ENCODE assay signal across 24 cellular contexts in the genomic region with DNA sequence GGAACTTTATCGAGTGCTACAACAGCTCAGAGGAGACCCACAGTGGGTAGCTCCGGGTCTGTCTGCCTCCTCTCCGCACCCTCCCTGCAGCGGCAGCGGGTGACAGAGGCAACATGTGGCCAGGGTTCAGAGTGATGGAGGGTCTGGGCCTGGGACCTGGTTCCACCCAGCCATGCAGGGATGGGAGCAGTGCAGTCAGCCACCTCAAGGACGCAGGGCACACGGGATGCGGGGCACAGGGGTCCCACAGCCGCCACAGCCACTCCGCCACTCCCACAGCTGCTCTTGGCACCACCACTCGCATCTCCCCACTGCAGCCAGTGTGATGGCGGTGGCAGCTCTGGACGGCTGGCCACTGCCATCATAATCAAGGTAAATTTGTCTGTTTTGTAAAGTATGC.
A peak's percentile ranks its signal among the peaks of the same experiment; 100 is the strongest.
DNase-seq lines count a peak whose midpoint lies in the region; ATAC-seq, FAIRE-seq and TF ChIP-seq lines count a peak whose summit lies in the region.
"Had no signal": no experiment of that assay in that cellular context is flagged by ENCODE, and none has a peak within 500 bp of the region (broad histone marks: within the 10 kb centered on the region; RNA-seq: fewer than 3 reads in every experiment).

No MANE protein-coding gene starts in this region.

- no peak overlapping the region for H3K9ac ChIP-seq in kidney (ENCODE audit: low read length in 2 of 2)
- H3K9ac ChIP-seq: GM23248 had no signal

- H3K36me3 Mint-ChIP-seq in activated naive CD8-positive, alpha-beta T cell treated with anti-CD3 and anti-CD28 coated beads, Interleukin-2, amount 50 U/mL, for 24 hours (ENCODE audit: low read depth) = no peaks in the 10 kb centered on the region
- H3K36me3 Mint-ChIP-seq in activated naive CD8-positive, alpha-beta T cell treated with anti-CD3 and anti-CD28 coated beads for 36 hours = no peaks in the 10 kb centered on the region
- H3K36me3 Mint-ChIP-seq in activated CD4-positive, alpha-beta memory T cell treated with anti-CD3 and anti-CD28 coated beads, Interleukin-2, amount 10 ng/mL, durations not matched to agents 7 days and 5 days (ENCODE audit: low read depth) = no peaks in the 10 kb centered on the region
- H3K36me3 Mint-ChIP-seq: CD14-positive monocyte had no signal

- no peaks in the 10 kb centered on the region for H3K36me3 ChIP-seq in kidney (ENCODE audit: control insufficient read depth in 1 of 2, insufficient read depth in 2 of 2, low read length in 2 of 2)
- H3K36me3 ChIP-seq: SJCRH30 had no signal

- ATAC-seq in activated naive CD8-positive, alpha-beta T cell treated with anti-CD3 and anti-CD28 coated beads, Interleukin-2, amount 50 U/mL, for 24 hours = peak; percentile 33
- ATAC-seq in stimulated activated naive CD8-positive, alpha-beta T cell treated with anti-CD3 and anti-CD28 coated beads, Interleukin-15, Interleukin-2, amounts not matched to agents 100 U/mL and 50 U/mL, for 24 hours = peak; percentile 23

- POLR2A ChIA-PET in activated CD4-positive, alpha-beta memory T cell treated with anti-CD3 and anti-CD28 coated beads, Interleukin-2, amount 10 ng/mL, durations not matched to agents 7 days and 5 days (lab: Charles Lee) = no interaction called here

- H3K9me3 Mint-ChIP-seq in activated naive CD8-positive, alpha-beta T cell treated with anti-CD3 and anti-CD28 coated beads, Interleukin-2, amount 50 U/mL, for 24 hours = peaks cover 15% of the 10 kb centered on the region
- H3K9me3 Mint-ChIP-seq in activated naive CD8-positive, alpha-beta T cell treated with anti-CD3 and anti-CD28 coated beads for 36 hours = peaks cover 9% of the 10 kb centered on the region
- H3K9me3 Mint-ChIP-seq in activated CD4-positive, alpha-beta memory T cell treated with anti-CD3 and anti-CD28 coated beads, Interleukin-2, amount 10 ng/mL, durations not matched to agents 7 days and 5 days = peaks cover 6% of the 10 kb centered on the region

- H3K4me1 Mint-ChIP-seq in activated naive CD8-positive, alpha-beta T cell treated with anti-CD3 and anti-CD28 coated beads, Interleukin-2, amount 50 U/mL, for 24 hours = no peaks in the 10 kb centered on the region
- no peaks in the 10 kb centered on the region for H3K4me1 Mint-ChIP-seq in activated naive CD8-positive, alpha-beta T cell treated with anti-CD3 and anti-CD28 coated beads for 36 hours
- no peaks in the 10 kb centered on the region for H3K4me1 Mint-ChIP-seq in activated CD4-positive, alpha-beta memory T cell treated with anti-CD3 and anti-CD28 coated beads, Interleukin-2, amount 10 ng/mL, durations not matched to agents 7 days and 5 days
- H3K4me1 Mint-ChIP-seq: B cell, CD14-positive monocyte had no signal

- H3K9me3 ChIP-seq in kidney (ENCODE audit: control insufficient read depth in 1 of 2, low read length in 2 of 2) = no peaks in the 10 kb centered on the region
- H3K9me3 ChIP-seq: SJCRH30 had no signal

- H3K4me1 ChIP-seq in kidney (ENCODE audit: control insufficient read depth in 1 of 2, insufficient read depth in 1 of 2, low read depth in 1 of 2, low read length in 2 of 2) = no peaks in the 10 kb centered on the region
- H3K4me1 ChIP-seq: SJCRH30 had no signal

- no peaks in the 10 kb centered on the region for H3K27me3 Mint-ChIP-seq in activated naive CD8-positive, alpha-beta T cell treated with anti-CD3 and anti-CD28 coated beads, Interleukin-2, amount 50 U/mL, for 24 hours
- no peaks in the 10 kb centered on the region for H3K27me3 Mint-ChIP-seq in activated naive CD8-positive, alpha-beta T cell treated with anti-CD3 and anti-CD28 coated beads for 36 hours
- no peaks in the 10 kb centered on the region for H3K27me3 Mint-ChIP-seq in activated CD4-positive, alpha-beta memory T cell treated with anti-CD3 and anti-CD28 coated beads, Interleukin-2, amount 10 ng/mL, durations not matched to agents 7 days and 5 days
- H3K27me3 Mint-ChIP-seq: B cell had no signal

- H3K4me3 Mint-ChIP-seq in activated naive CD8-positive, alpha-beta T cell treated with anti-CD3 and anti-CD28 coated beads, Interleukin-2, amount 50 U/mL, for 24 hours = no peak overlapping the region
- no peak overlapping the region for H3K4me3 Mint-ChIP-seq in activated naive CD8-positive, alpha-beta T cell treated with anti-CD3 and anti-CD28 coated beads for 36 hours
- H3K4me3 Mint-ChIP-seq in activated CD4-positive, alpha-beta memory T cell treated with anti-CD3 and anti-CD28 coated beads, Interleukin-2, amount 10 ng/mL, durations not matched to agents 7 days and 5 days = no peak overlapping the region
- H3K4me3 Mint-ChIP-seq: B cell, CD14-positive monocyte had no signal

- H3K27ac ChIP-seq in kidney (ENCODE audit: low read depth in 2 of 2, low read length in 2 of 2) = no peak overlapping the region
- H3K27ac ChIP-seq: GM23248, SJCRH30 had no signal

- CTCF ChIA-PET in activated CD4-positive, alpha-beta memory T cell treated with anti-CD3 and anti-CD28 coated beads, Interleukin-2, amount 10 ng/mL, durations not matched to agents 7 days and 5 days (lab: Charles Lee) = no interaction called here

- no peak for FAIRE-seq in kidney (lab: Jason Lieb, UNC)
- FAIRE-seq: A204.1, RCC 7860 had no signal

- no peak overlapping the region for H3K4me3 ChIP-seq in kidney (ENCODE audit: low read length in 2 of 2)
- H3K4me3 ChIP-seq: GM23248, SJCRH30 had no signal

- no peak for DNase-seq in activated naive CD8-positive, alpha-beta T cell treated with anti-CD3 and anti-CD28 coated beads, Interleukin-2, amount 50 U/mL, for 24 hours
- no peak for DNase-seq in activated naive CD8-positive, alpha-beta T cell treated with anti-CD3 and anti-CD28 coated beads for 36 hours
- DNase-seq in kidney = peak; percentile 66
- no peak for DNase-seq in stimulated activated naive CD8-positive, alpha-beta T cell treated with anti-CD3 and anti-CD28 coated beads, Interleukin-15, Interleukin-2, amounts not matched to agents 100 U/mL and 50 U/mL, for 24 hours
- no peak for DNase-seq in activated CD4-positive, alpha-beta memory T cell treated with anti-CD3 and anti-CD28 coated beads, Interleukin-2, amount 10 ng/mL, durations not matched to agents 7 days and 5 days
- no peak for DNase-seq in activated effector memory CD4-positive, alpha-beta T cell treated with anti-CD3 and anti-CD28 coated beads, Interleukin-2, amount 50 U/mL, for 16 hours
- DNase-seq in AG08395 (ENCODE audit: low spot score) = no peak
- DNase-seq: DMS79, GM23248, HCEC 1CT, KBM-7, MM.1S, NCI-H1048, NCI-H1417 treated with DMSO at 0.1 percent for 48 hours, NCI-H2029 treated with DMSO at 0.1 percent for 48 hours, NCI-H2171, NCI-H524 treated with DMSO at 0.1 percent for 48 hours, NCI-H82, OCI-M1, SJCRH30 had no signal

- no peak overlapping the region for H3K27ac Mint-ChIP-seq in activated naive CD8-positive, alpha-beta T cell treated with anti-CD3 and anti-CD28 coated beads, Interleukin-2, amount 50 U/mL, for 24 hours
- no peak overlapping the region for H3K27ac Mint-ChIP-seq in activated naive CD8-positive, alpha-beta T cell treated with anti-CD3 and anti-CD28 coated beads for 36 hours
- no peak overlapping the region for H3K27ac Mint-ChIP-seq in activated CD4-positive, alpha-beta memory T cell treated with anti-CD3 and anti-CD28 coated beads, Interleukin-2, amount 10 ng/mL, durations not matched to agents 7 days and 5 days
- H3K27ac Mint-ChIP-seq: B cell, CD14-positive monocyte had no signal

- intact Hi-C loops in kidney (cut with DNase I) = no loop called here

- TF ChIP-seq CTCF in kidney (IDR thresholded peaks at IDR 0.05; ENCODE audit: borderline replicate concordance, extremely low read depth, insufficient read depth) = no peak
